8 cellular contexts compared by ENCODE assay signal in the genomic region with DNA sequence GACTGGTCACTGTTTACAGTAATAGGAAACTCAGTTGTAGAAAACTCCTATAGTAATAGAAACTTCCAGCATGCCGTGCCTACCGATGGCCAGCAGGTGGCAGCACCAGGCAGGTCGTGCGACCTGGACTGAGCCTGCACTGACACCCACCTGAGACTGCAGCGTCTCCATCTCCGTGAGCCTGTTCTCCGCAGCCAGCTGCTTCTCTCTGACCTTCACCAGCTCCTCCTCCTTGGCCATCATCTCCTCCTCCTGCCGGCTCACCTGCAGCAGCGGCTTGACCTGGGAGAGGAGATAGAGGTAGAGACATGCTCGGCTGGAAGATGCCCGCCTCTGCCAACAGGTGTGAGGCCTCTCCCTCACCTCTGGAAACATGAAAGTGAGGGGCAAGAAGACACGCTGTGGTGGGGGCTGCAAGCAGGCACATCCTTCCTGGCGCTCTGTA. TPM values are rescaled to one million over a fixed set of nuclear protein-coding genes. Genes with fewer than 3 reads are reported as not detected.
DNase-seq lines count a peak whose midpoint lies in the region; ATAC-seq and TF ChIP-seq lines count a peak whose summit lies in the region.

No MANE protein-coding gene starts in this region.

- peaks cover 38% of the 10 kb centered on the region for H3F3A ChIP-seq in GM23248 (ENCODE audit: insufficient read depth)

- H3K27ac ChIP-seq in GM23248 (peak overlapping the region; percentile 11; the same call in 1 of the 2 replicates), coronary artery (peak overlapping the region; percentile 8 to 62), liver (ENCODE audit: low read depth in 1 of 2, low read length in 2 of 2) (no peak overlapping the region)

- no peak overlapping the region for H3K4me2 ChIP-seq in GM23248 (ENCODE audit: unreplicated experiment)

- H2AFZ ChIP-seq in GM23248 = no peak overlapping the region

- peak; percentile 84 for TF ChIP-seq CTCF in coronary artery (IDR thresholded peaks at IDR 0.05)
- peak; percentile 93 for TF ChIP-seq CTCF in liver (IDR thresholded peaks at IDR 0.05; ENCODE audit: low read depth, low read length, missing input control)

- H3K4me1 ChIP-seq in GM23248 (ENCODE audit: insufficient read depth) = no peaks in the 10 kb centered on the region
- peaks cover 0 to 33% (median 18%) of the 10 kb centered on the region in 4 donors for H3K4me1 ChIP-seq in liver (ENCODE audit: control insufficient read depth in 4 of 4, insufficient read depth in 4 of 4, low read length in 3 of 4)

- no peak for ATAC-seq in GM18498 (IDR thresholded peaks at IDR 0.05; ENCODE audit: unreplicated experiment)

- no peaks in the 10 kb centered on the region for H3K9me2 ChIP-seq in GM23248 (ENCODE audit: insufficient read depth)

- TF ChIP-seq RAD21 in liver (IDR thresholded peaks at IDR 0.05) = peak; percentile 94 to 98

- H3K27me3 ChIP-seq in GM23248 (replicated peaks; ENCODE audit: insufficient read depth) (no peaks in the 10 kb centered on the region), liver (ENCODE audit: control insufficient read depth in 4 of 4, insufficient read depth in 4 of 4, low read length in 3 of 4) (no peaks in the 10 kb centered on the region)

- peak; percentile 47 to 50 for DNase-seq in AML-193 (lab: John Stamatoyannopoulos, UW)
- peak; percentile 71 for DNase-seq in GM23248
- DNase-seq in NCI-H510A treated with DMSO at 0.1 percent for 48 hours (lab: John Stamatoyannopoulos, UW) = peak; percentile 78
- peak; percentile 74 to 78 for DNase-seq in activated CD4-positive, alpha-beta T cell treated with anti-CD3 and anti-CD28 coated beads, Interleukin-2, amount 50 U/mL, for 24 hours (ENCODE audit: low read depth in 1 of 2, low spot score in 1 of 2)
- DNase-seq in coronary artery (ENCODE audit: low spot score) = no peak
- DNase-seq in stimulated activated CD4-positive, alpha-beta T cell treated with anti-CD3 and anti-CD28 coated beads, TNF-alpha, amount 100 ng/mL, for 4 hours (ENCODE audit: low read depth in 3 of 3) = peak; percentile 67 to 72 (median 68)

- in situ Hi-C loops in GM23248 (cut with MboI) = loop anchor here (10.0 kb wide), 1 partner anchor 163 kb away; no protein-coding TSS in a partner anchor

- peaks cover 92% of the 10 kb centered on the region for H3K79me2 ChIP-seq in GM23248 (ENCODE audit: insufficient read depth)

- H3K9me3 ChIP-seq in GM23248 (ENCODE audit: low read depth) = no peaks in the 10 kb centered on the region
- no peaks in the 10 kb centered on the region for H3K9me3 ChIP-seq in liver (ENCODE audit: control insufficient read depth in 4 of 4, low read length in 3 of 4)

- peaks cover 92% of the 10 kb centered on the region for H3K36me3 ChIP-seq in GM23248 (ENCODE audit: low read depth)
- H3K36me3 ChIP-seq in liver (ENCODE audit: control insufficient read depth in 4 of 4, insufficient read depth in 3 of 4, low read depth in 1 of 4, low read length in 3 of 4) = peaks cover 36 to 91% (median 74%) of the 10 kb centered on the region in 4 donors

- no peaks in the 10 kb centered on the region for H4K20me1 ChIP-seq in GM23248 (ENCODE audit: insufficient read depth)

- 47 to 48% methylated on average over 13 of the region's 13 CpGs for WGBS in GM23248 (ENCODE audit: low coverage in 1 of 2, low lambda C conversion rate in 2 of 2, missing lambda C conversion rate in 2 of 2), 2 experiments
- WGBS in liver = 32% methylated on average over 13 of the region's 13 CpGs

- H3K4me3 ChIP-seq in GM23248 = no peak overlapping the region
- H3K4me3 ChIP-seq in coronary artery = no peak overlapping the region
- H3K4me3 ChIP-seq in liver (ENCODE audit: low read depth in 1 of 3, low read length in 3 of 3) = no peak overlapping the region

- H3K9ac ChIP-seq in GM23248 = no peak overlapping the region
- H3K9ac ChIP-seq in liver (ENCODE audit: low read depth in 1 of 2, low read length in 2 of 2) = no peak overlapping the region

TF ChIP-seq in liver, 16 proteins besides CTCF, POLR2A, EP300 and RAD21:
- TF ChIP-seq FOXA2 (IDR thresholded peaks at IDR 0.05) = no peak
- no peak for TF ChIP-seq GABPA (IDR thresholded peaks at IDR 0.05 in 1 of 2, conservative IDR thresholded peaks at IDR 0.05 in 1 of 2)
- no peak for TF ChIP-seq SP1 (IDR thresholded peaks at IDR 0.05)
- peak in 1 of 2 donors; percentile 11 for TF ChIP-seq HNF4A (conservative IDR thresholded peaks at IDR 0.05)
- TF ChIP-seq, protein P1, sequence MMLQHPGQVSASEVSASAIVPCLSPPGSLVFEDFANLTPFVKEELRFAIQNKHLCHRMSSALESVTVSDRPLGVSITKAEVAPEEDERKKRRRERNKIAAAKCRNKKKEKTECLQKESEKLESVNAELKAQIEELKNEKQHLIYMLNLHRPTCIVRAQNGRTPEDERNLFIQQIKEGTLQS (IDR thresholded peaks at IDR 0.05) = no peak
- no peak for TF ChIP-seq NR2F2 (IDR thresholded peaks at IDR 0.05)
- no peak for TF ChIP-seq FOXA1 (IDR thresholded peaks at IDR 0.05)
- TF ChIP-seq HNF4G (IDR thresholded peaks at IDR 0.05) = no peak
- TF ChIP-seq, protein P2, sequence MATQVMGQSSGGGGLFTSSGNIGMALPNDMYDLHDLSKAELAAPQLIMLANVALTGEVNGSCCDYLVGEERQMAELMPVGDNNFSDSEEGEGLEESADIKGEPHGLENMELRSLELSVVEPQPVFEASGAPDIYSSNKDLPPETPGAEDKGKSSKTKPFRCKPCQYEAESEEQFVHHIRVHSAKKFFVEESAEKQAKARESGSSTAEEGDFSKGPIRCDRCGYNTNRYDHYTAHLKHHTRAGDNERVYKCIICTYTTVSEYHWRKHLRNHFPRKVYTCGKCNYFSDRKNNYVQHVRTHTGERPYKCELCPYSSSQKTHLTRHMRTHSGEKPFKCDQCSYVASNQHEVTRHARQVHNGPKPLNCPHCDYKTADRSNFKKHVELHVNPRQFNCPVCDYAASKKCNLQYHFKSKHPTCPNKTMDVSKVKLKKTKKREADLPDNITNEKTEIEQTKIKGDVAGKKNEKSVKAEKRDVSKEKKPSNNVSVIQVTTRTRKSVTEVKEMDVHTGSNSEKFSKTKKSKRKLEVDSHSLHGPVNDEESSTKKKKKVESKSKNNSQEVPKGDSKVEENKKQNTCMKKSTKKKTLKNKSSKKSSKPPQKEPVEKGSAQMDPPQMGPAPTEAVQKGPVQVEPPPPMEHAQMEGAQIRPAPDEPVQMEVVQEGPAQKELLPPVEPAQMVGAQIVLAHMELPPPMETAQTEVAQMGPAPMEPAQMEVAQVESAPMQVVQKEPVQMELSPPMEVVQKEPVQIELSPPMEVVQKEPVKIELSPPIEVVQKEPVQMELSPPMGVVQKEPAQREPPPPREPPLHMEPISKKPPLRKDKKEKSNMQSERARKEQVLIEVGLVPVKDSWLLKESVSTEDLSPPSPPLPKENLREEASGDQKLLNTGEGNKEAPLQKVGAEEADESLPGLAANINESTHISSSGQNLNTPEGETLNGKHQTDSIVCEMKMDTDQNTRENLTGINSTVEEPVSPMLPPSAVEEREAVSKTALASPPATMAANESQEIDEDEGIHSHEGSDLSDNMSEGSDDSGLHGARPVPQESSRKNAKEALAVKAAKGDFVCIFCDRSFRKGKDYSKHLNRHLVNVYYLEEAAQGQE (IDR thresholded peaks at IDR 0.05) = no peak
- TF ChIP-seq, protein P3, sequence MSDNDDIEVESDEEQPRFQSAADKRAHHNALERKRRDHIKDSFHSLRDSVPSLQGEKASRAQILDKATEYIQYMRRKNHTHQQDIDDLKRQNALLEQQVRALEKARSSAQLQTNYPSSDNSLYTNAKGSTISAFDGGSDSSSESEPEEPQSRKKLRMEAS (IDR thresholded peaks at IDR 0.05) = no peak
- no peak for TF ChIP-seq EGR1 (IDR thresholded peaks at IDR 0.05; ENCODE audit: low read depth in 2 of 2)
- TF ChIP-seq JUND (IDR thresholded peaks at IDR 0.05) = no peak
- TF ChIP-seq RXRA (IDR thresholded peaks at IDR 0.05) = peak in 1 of 2 donors; percentile 23
- TF ChIP-seq TAF1 (conservative IDR thresholded peaks at IDR 0.05) = no peak
- no peak for TF ChIP-seq YY1 (IDR thresholded peaks at IDR 0.05)

RNA-seq across cellular contexts. Expression of a gene that starts 48.5 kb away (rescaled TPM):
- 8.3 and 8.6 TPM in 2 replicates for total RNA-seq in GM23248 (2014; rRNA removed; shearing (Covaris generic))
- 12.8 and 14.2 TPM in 2 replicates for polyA plus RNA-seq in GM23248 (2016; fragmentation: Nextera tagmentation; extraction: Ambion mirVana)
- total RNA-seq in liver = 100 to 1,000 TPM in 1 of 2 donors, 1 to 10 TPM in 1; 7.7 to 129 TPM
- polyA plus RNA-seq in liver = 10 to 100 TPM; 57.7 to 61.3 TPM

Comparison
In these comparisons a context has a peak if more than half of its experiments do, and no peak if none do; other contexts are left out.
1. H3K27ac ChIP-seq: peak in GM23248 (single experiment) and coronary artery (2 of 2); none in liver (0 of 2).